Comparison of ENCODE assay signal across 13 cellular contexts in genomic region chr5:10567181-10567591, GRCh38. TPM values are rescaled to one million over a fixed set of nuclear protein-coding genes. Genes with fewer than 3 reads are reported as not detected.
DNase-seq lines count a peak whose midpoint lies in the region; ATAC-seq, FAIRE-seq and TF ChIP-seq lines count a peak whose summit lies in the region.
"Had no signal": no experiment of that assay in that cellular context is flagged by ENCODE, and none has a peak within 500 bp of the region (broad histone marks: within the 10 kb centered on the region; RNA-seq: fewer than 3 reads in every experiment).

No MANE protein-coding gene starts in this region.

- TF ChIP-seq CTCF in A549 (IDR thresholded peaks at IDR 0.05), result no peak
- no peak for TF ChIP-seq CTCF in WI38 (IDR thresholded peaks at IDR 0.05; ENCODE audit: low read depth, low read length)

- POLR2A ChIA-PET in A549 (lab: Yijun Ruan, JAX), result no interaction called here

- ATAC-seq in A549, result no peak
- no peak for ATAC-seq in GM19452 (IDR thresholded peaks at IDR 0.05; ENCODE audit: unreplicated experiment)
- ATAC-seq: esophagus mucosa had no signal

- 85% methylated on average over 9 of the region's 9 CpGs for WGBS in A549 (ENCODE audit: missing lambda C conversion rate)
- WGBS in mesodermal cell (ENCODE audit: insufficient coverage in 2 of 2), 2 experiments, result 52 to 65% methylated on average over 7 to 9 of the region's 9 CpGs

- H3K9me3 Mint-ChIP-seq in immature natural killer cell, result no peaks in the 10 kb centered on the region
- H3K9me3 Mint-ChIP-seq: mesothelial cell of epicardium had no signal

- no peaks in the 10 kb centered on the region for H3K36me3 ChIP-seq in mesodermal cell (ENCODE audit: control insufficient read depth, insufficient read depth, low read length)

- H3K4me2 ChIP-seq in A549, result peak overlapping the region; percentile 73

- H3K9me3 ChIP-seq in A549, result no peaks in the 10 kb centered on the region
- H3K9me3 ChIP-seq in mesodermal cell (ENCODE audit: control insufficient read depth, low read length), result no peaks in the 10 kb centered on the region

- FAIRE-seq in A549 (lab: Jason Lieb, UNC), result no peak

- DNase-seq in A549 (ENCODE audit: low read depth in 1 of 2, low spot score in 1 of 2), result no peak
- no peak for DNase-seq in GM19240 (ENCODE audit: insufficient read length, low spot score)
- DNase-seq in H4 (ENCODE audit: low spot score), result no peak
- DNase-seq in immature natural killer cell, result no peak
- DNase-seq: activated gamma-delta T cell; NCI-H1694; stimulated activated CD4-positive, alpha-beta T cell treated with anti-CD3 and anti-CD28 coated beads, Interleukin-4, amount 100 ng/mL, for 24 hours had no signal

- no peak for TF ChIP-seq EP300 in A549 (IDR thresholded peaks at IDR 0.05)

- peak overlapping the region in 2 of 5 donors; percentile 33 to 39 for H3K4me3 Mint-ChIP-seq in immature natural killer cell
- H3K4me3 Mint-ChIP-seq: mesothelial cell of epicardium had no signal

- CTCF ChIA-PET in A549 (lab: Yijun Ruan, JAX), result interaction anchor here (0.6 to 5.2 kb wide), 5 partner anchors 18 to 115 kb away, joined by 3 to 35 read pairs (median 3); no protein-coding TSS in a partner anchor

- H3K36me3 Mint-ChIP-seq in immature natural killer cell, result no peaks in the 10 kb centered on the region
- H3K36me3 Mint-ChIP-seq: mesothelial cell of epicardium had no signal

- H3K4me1 ChIP-seq in A549 (peaks cover 42% of the 10 kb centered on the region), mesodermal cell (ENCODE audit: control insufficient read depth, insufficient read depth, low read length, poor library complexity, severe bottlenecking) (peaks cover 41% of the 10 kb centered on the region)

- H3K27ac ChIP-seq in A549 (peak overlapping the region in 1 of 2 experiments; percentile 99; a peak in 3 of 6 replicates), mesodermal cell (ENCODE audit: low read depth, low read length, severe bottlenecking) (peak overlapping the region; percentile 90)

- peaks cover 0 to 5% (median 4%) of the 10 kb centered on the region in 3 donors for H3K27me3 Mint-ChIP-seq in immature natural killer cell (ENCODE audit: low read depth in 3 of 3)

- peaks cover 12 to 15% of the 10 kb centered on the region in 2 donors for H3K4me1 Mint-ChIP-seq in immature natural killer cell

- TF ChIP-seq POLR2A in A549 (IDR thresholded peaks at IDR 0.05; ENCODE audit: low read length), result no peak

- no peak for TF ChIP-seq RAD21 in A549 (conservative IDR thresholded peaks at IDR 0.05 in 1 of 2, IDR thresholded peaks at IDR 0.05 in 1 of 2)

- no peak overlapping the region for H3K4me3 ChIP-seq in A549
- peak overlapping the region; percentile 84 for H3K4me3 ChIP-seq in GM08714 (ENCODE audit: low read length)
- peak overlapping the region; percentile 16; the same call in 1 of the 2 replicates for H3K4me3 ChIP-seq in WI38 (ENCODE audit: low read depth, low read length)
- H3K4me3 ChIP-seq in mesodermal cell (ENCODE audit: extremely low read depth, insufficient read depth, low read length, poor library complexity, severe bottlenecking), result no peak overlapping the region

- H3K27ac Mint-ChIP-seq in immature natural killer cell, result peak overlapping the region in 1 of 6 donors; percentile 17
- H3K27ac Mint-ChIP-seq: mesothelial cell of epicardium had no signal

TF ChIP-seq in A549, 52 proteins besides CTCF, POLR2A, EP300 and RAD21:
- no peak for TF ChIP-seq TP53 (CRISPR knock-in tag; IDR thresholded peaks at IDR 0.05)
- no peak for TF ChIP-seq FOSL2 (IDR thresholded peaks at IDR 0.05)
- TF ChIP-seq FOSL2 (CRISPR knock-in tag; IDR thresholded peaks at IDR 0.05), result peak; percentile 2; the same call in 1 of the 2 replicates

RNA-seq across cellular contexts. Expression of gene ANKRD33B, which starts 3.3 kb away (rescaled TPM):
- 6.9 and 8.2 TPM in 2 replicates for polyA plus RNA-seq in A549 (2011; rRNA removed)
- 7.3 and 11.1 TPM in 2 replicates for polyA plus RNA-seq in A549 (2012; cell fraction: cytosol; rRNA removed)
- polyA plus RNA-seq in A549 (2012; cell fraction: nucleus; rRNA removed), result 24.2 and 33.7 TPM in 2 replicates
- 4.0 to 7.1 TPM (median 4.4 TPM) in 3 replicates for polyA plus RNA-seq in A549 (2017; fragmentation: RNase III; extraction: RNeasy Plus Mini Kit Qiagen cat#74134 plus additional on column Dnase treatment)
- polyA minus RNA-seq in A549 (2011; rRNA and poly(A)+ RNA removed), result 24.1 and 27.2 TPM in 2 replicates
- polyA plus RNA-seq in mesodermal cell (2013, experiment 1 of 2), result 8.8 TPM
- polyA plus RNA-seq in mesodermal cell (2013, experiment 2 of 2), result 7.0 TPM
- total RNA-seq in H4 (2014; rRNA removed; shearing (Covaris generic)), result 1.1 and 1.3 TPM in 2 replicates
- polyA plus RNA-seq in immature natural killer cell, result under 1 TPM in 2 of 3 donors, not detected in 1; 0.13 to 0.15 TPM

Comparison
In these comparisons a context has a peak if more than half of its experiments do, and no peak if none do; other contexts are left out.
1. H3K4me3 ChIP-seq: peak in GM08714 (single experiment) and WI38 (single experiment); none in A549 (single experiment) and mesodermal cell (single experiment).
2. RNA of gene ANKRD33B, which starts 3.3 kb away (polyA plus RNA-seq): 4.0 to 33.7 TPM in A549; 0.13 to 0.15 TPM in immature natural killer cell; every median in the first group is over 4 times any median in the second.